Comparison of ENCODE assay signal across 24 cellular contexts in genomic region chr2:96213379-96213778, GRCh38.
"Had no signal": no experiment of that assay in that cellular context is flagged by ENCODE, and none has a peak within 500 bp of the region (broad histone marks: within the 10 kb centered on the region; RNA-seq: fewer than 3 reads in every experiment).

No MANE protein-coding gene starts in this region.

- H3K27me3 ChIP-seq: adrenal gland, colonic mucosa, esophagus squamous epithelium, gastrocnemius medialis, pancreas, tibial nerve had no signal

- ATAC-seq: activated CD4-positive, alpha-beta T cell treated with anti-CD3 and anti-CD28 coated beads for 36 hours; activated T-cell treated with anti-CD3 and anti-CD28 coated beads, Interleukin-2, amount 50 U/mL, for 4 hours; gastrocnemius medialis; left colon; pancreas; right cardiac atrium; stimulated activated naive CD8-positive, alpha-beta T cell treated with anti-CD3 and anti-CD28 coated beads, Interleukin-15, amount 100 ng/mL, for 72 hours had no signal

- H3K9me3 Mint-ChIP-seq: activated B cell treated with CpG ODN at 0.5 μM for 24 hours; activated T-cell treated with anti-CD3 and anti-CD28 coated beads, Interleukin-2, amount 50 U/mL, for 4 hours; activated T-helper 2 cell treated with anti-CD3 and anti-CD28 coated beads, Interferon-gamma antibody, Interleukin-2, Interleukin-4, amounts not matched to agents 10 μg/mL and 5 μg/mL and 100 μg/mL, durations not matched to agents 14 hours and 24 hours and 36 hours; central memory CD8-positive, alpha-beta T cell; memory B cell; nephron; stimulated activated naive CD8-positive, alpha-beta T cell treated with anti-CD3 and anti-CD28 coated beads, Interleukin-15, amount 100 ng/mL, for 72 hours; T-helper 2 cell treated with Interferon-gamma antibody and Interleukin-4, amounts not matched to agents 5 μg/mL and 100 μg/mL, for 36 hours had no signal

- H3K9me3 ChIP-seq: adrenal gland, colonic mucosa, esophagus squamous epithelium, gastrocnemius medialis, pancreas, tibial nerve had no signal

- DNase-seq: activated B cell treated with CpG ODN at 0.5 μM for 24 hours; activated CD4-positive, alpha-beta T cell treated with anti-CD3 and anti-CD28 coated beads for 36 hours; activated CD4-positive, alpha-beta T cell treated with anti-CD3 and anti-CD28 coated beads, Interleukin-2, amount 50 U/mL, for 4 hours; activated CD8-positive, alpha-beta memory T cell treated with anti-CD3 and anti-CD28 coated beads, Interleukin-2, amount 50 U/mL, for 48 hours; activated naive CD4-positive, alpha-beta T cell; activated T-cell treated with anti-CD3 and anti-CD28 coated beads, Interleukin-2, amount 50 U/mL, for 4 hours; adrenal gland; colonic mucosa; esophagus squamous epithelium; gastrocnemius medialis; hippocampal formation; left colon; pancreas; right cardiac atrium; stimulated activated CD4-positive, alpha-beta T cell treated with anti-CD3 and anti-CD28 coated beads, Interleukin-12 subunit alpha, Interleukin-12 subunit beta, amount 100 ng/mL, for 4 hours; stimulated activated CD4-positive, alpha-beta T cell treated with anti-CD3 and anti-CD28 coated beads, Interleukin-4, amount 100 ng/mL, for 4 hours; stimulated activated naive CD8-positive, alpha-beta T cell treated with anti-CD3 and anti-CD28 coated beads, Interleukin-15, amount 100 ng/mL, for 72 hours had no signal

- H3K27ac Mint-ChIP-seq: activated B cell treated with CpG ODN at 0.5 μM for 24 hours; activated CD4-positive, alpha-beta T cell treated with anti-CD3 and anti-CD28 coated beads for 36 hours; activated naive CD8-positive, alpha-beta T cell; activated T-helper 2 cell treated with anti-CD3 and anti-CD28 coated beads, Interferon-gamma antibody, Interleukin-2, Interleukin-4, amounts not matched to agents 10 μg/mL and 5 μg/mL and 100 μg/mL, durations not matched to agents 14 hours and 24 hours and 36 hours; memory B cell; nephron; stimulated activated naive CD8-positive, alpha-beta T cell treated with anti-CD3 and anti-CD28 coated beads, Interleukin-15, amount 100 ng/mL, for 72 hours; T-helper 2 cell treated with Interferon-gamma antibody and Interleukin-4, amounts not matched to agents 5 μg/mL and 100 μg/mL, for 36 hours had no signal

- H3K36me3 ChIP-seq: adrenal gland, colonic mucosa, esophagus squamous epithelium, gastrocnemius medialis, pancreas, tibial nerve had no signal

- H3K27me3 Mint-ChIP-seq: activated B cell treated with CpG ODN at 0.5 μM for 24 hours; activated CD4-positive, alpha-beta T cell treated with anti-CD3 and anti-CD28 coated beads for 36 hours; activated naive CD8-positive, alpha-beta T cell; central memory CD8-positive, alpha-beta T cell; memory B cell; stimulated activated naive CD8-positive, alpha-beta T cell treated with anti-CD3 and anti-CD28 coated beads, Interleukin-15, amount 100 ng/mL, for 72 hours had no signal

- H3K4me3 Mint-ChIP-seq: activated B cell treated with CpG ODN at 0.5 μM for 24 hours; activated CD4-positive, alpha-beta T cell treated with anti-CD3 and anti-CD28 coated beads for 36 hours; activated naive CD8-positive, alpha-beta T cell; activated T-cell treated with anti-CD3 and anti-CD28 coated beads, Interleukin-2, amount 50 U/mL, for 4 hours; central memory CD8-positive, alpha-beta T cell; memory B cell; nephron; stimulated activated naive CD8-positive, alpha-beta T cell treated with anti-CD3 and anti-CD28 coated beads, Interleukin-15, amount 100 ng/mL, for 72 hours; T-helper 2 cell treated with Interferon-gamma antibody and Interleukin-4, amounts not matched to agents 5 μg/mL and 100 μg/mL, for 36 hours had no signal

- H3K4me3 ChIP-seq: adrenal gland, colonic mucosa, esophagus squamous epithelium, gastrocnemius medialis, pancreas, tibial nerve had no signal

- H3K27ac ChIP-seq: adrenal gland, colonic mucosa, esophagus squamous epithelium, pancreas, tibial nerve had no signal

- H3K4me1 ChIP-seq: colonic mucosa had no signal
